Comparison of ENCODE assay signal across 14 cellular contexts in the genomic region with DNA sequence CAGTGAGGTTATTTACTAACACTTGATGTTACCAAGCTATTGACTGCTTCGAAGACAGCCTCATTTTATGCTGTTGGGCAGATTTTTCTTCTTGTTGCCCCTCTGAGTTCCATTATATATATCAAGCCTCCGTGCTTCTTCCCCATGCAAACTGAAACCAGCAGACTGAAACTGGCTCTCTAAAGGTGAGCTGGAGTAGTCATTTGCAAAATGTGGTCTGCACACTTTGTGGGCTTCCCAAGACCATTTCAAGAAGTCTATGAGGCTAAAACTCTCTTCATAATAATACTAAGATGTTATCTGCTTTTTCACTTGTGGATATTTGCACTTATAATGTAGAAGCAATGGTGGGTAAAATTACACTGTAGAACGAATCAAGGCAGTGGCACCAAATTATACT. TPM values are rescaled to one million over a fixed set of nuclear protein-coding genes. Genes with fewer than 3 reads are reported as not detected.
DNase-seq lines count a peak whose midpoint lies in the region; ATAC-seq and TF ChIP-seq lines count a peak whose summit lies in the region.
"Had no signal": no experiment of that assay in that cellular context is flagged by ENCODE, and none has a peak within 500 bp of the region (broad histone marks: within the 10 kb centered on the region; RNA-seq: fewer than 3 reads in every experiment).

No MANE protein-coding gene starts in this region.

- no peaks in the 10 kb centered on the region for H3K9me3 Mint-ChIP-seq in type B pancreatic cell

- no peak overlapping the region for H3K4me3 Mint-ChIP-seq in type B pancreatic cell

- ATAC-seq in GM19043 (IDR thresholded peaks at IDR 0.05; ENCODE audit: low read depth, unreplicated experiment), result peak; percentile 86
- ATAC-seq in GM21786 (IDR thresholded peaks at IDR 0.05; ENCODE audit: unreplicated experiment), result peak; percentile 91
- ATAC-seq in HG03175 (IDR thresholded peaks at IDR 0.05; ENCODE audit: unreplicated experiment), result peak; percentile 76
- ATAC-seq in body of pancreas, result no peak

- DNase-seq in GM06990 (ENCODE audit: extremely low read depth, insufficient read length) (peak; percentile 23), type B pancreatic cell (ENCODE audit: extremely low spot score, unreplicated experiment) (no peak), NCI-H2107 treated with DMSO at 0.1 percent for 48 hours (lab: John Stamatoyannopoulos, UW; ENCODE audit: unreplicated experiment) (no peak), NOMO-1 treated with DMSO at 0.1 percent for 48 hours (lab: John Stamatoyannopoulos, UW; ENCODE audit: unreplicated experiment) (no peak), body of pancreas (no peak)
- DNase-seq: DND-41, esophagus squamous epithelium, Kasumi-1, RPMI8226 had no signal

- H3K4me1 ChIP-seq in body of pancreas, result peaks cover 10% of the 10 kb centered on the region
- H3K4me1 ChIP-seq: esophagus squamous epithelium, HAP-1 had no signal

- no peak overlapping the region for H3K27ac ChIP-seq in body of pancreas
- H3K27ac ChIP-seq: cardiac muscle cell, esophagus squamous epithelium had no signal

- H3K27me3 Mint-ChIP-seq in type B pancreatic cell, result no peaks in the 10 kb centered on the region

- H3K4me3 ChIP-seq in GM06990 (replicated peaks; ENCODE audit: low read depth, low read length) (no peak overlapping the region), body of pancreas (no peak overlapping the region)
- H3K4me3 ChIP-seq: cardiac muscle cell, esophagus squamous epithelium, HAP-1 had no signal

- intact Hi-C loops in body of pancreas (cut with DNase I), result no loop called here

- no peaks in the 10 kb centered on the region; the same call in 1 of the 2 replicates for H3K36me3 ChIP-seq in GM06990 (ENCODE audit: control insufficient read depth, insufficient read depth, low read length)
- H3K36me3 ChIP-seq in body of pancreas (replicated peaks in 1 of 2; ENCODE audit: insufficient read depth in 1 of 2, low read depth in 2 of 2), result peaks cover 0 to 5% of the 10 kb centered on the region in 2 donors
- H3K36me3 ChIP-seq: cardiac muscle cell, HAP-1 had no signal

- peaks cover 3% of the 10 kb centered on the region for H3K36me3 Mint-ChIP-seq in type B pancreatic cell

- TF ChIP-seq CTCF in GM06990 (IDR thresholded peaks at IDR 0.05; ENCODE audit: insufficient read depth, low read length, poor library complexity, severe bottlenecking) (no peak), type B pancreatic cell (conservative IDR thresholded peaks at IDR 0.05) (no peak), body of pancreas (IDR thresholded peaks at IDR 0.05) (no peak)

- WGBS in body of pancreas, 2 donors, result 88 to 96% methylated on average over 3 of the region's 3 CpGs

- no peaks in the 10 kb centered on the region for H3K9me3 ChIP-seq in body of pancreas
- H3K9me3 ChIP-seq: esophagus squamous epithelium, HAP-1 had no signal

- no peak for TF ChIP-seq POLR2A in body of pancreas (IDR thresholded peaks at IDR 0.05)

- no peaks in the 10 kb centered on the region for H3K4me1 Mint-ChIP-seq in type B pancreatic cell (ENCODE audit: unreplicated experiment)

- no peaks in the 10 kb centered on the region for H3K27me3 ChIP-seq in GM06990 (replicated peaks; ENCODE audit: control insufficient read depth, insufficient read depth, low read length)
- H3K27me3 ChIP-seq in body of pancreas, result no peaks in the 10 kb centered on the region
- H3K27me3 ChIP-seq: cardiac muscle cell, esophagus squamous epithelium had no signal

- no peak overlapping the region for H3K27ac Mint-ChIP-seq in type B pancreatic cell

RNA-seq across cellular contexts. Expression of a gene that starts 13.9 kb away (rescaled TPM):
- total RNA-seq in type B pancreatic cell (ENCODE audit: low replicate concordance), result 15.5 and 18.2 TPM in 2 replicates
- 10 to 100 TPM in 1 of 2 donors, 1 to 10 TPM in 1; 6.5 to 12.5 TPM for total RNA-seq in body of pancreas
